1 cellular context compared by ENCODE assay signal in genomic region chr7:122770943-122771342, GRCh38.
TF ChIP-seq lines count a peak whose summit lies in the region.

No MANE protein-coding gene starts in this region.

TF ChIP-seq in HEK293, 187 proteins besides CTCF, POLR2A, EP300 and RAD21 (continued from another document and continues in another):
- TF ChIP-seq ZSCAN5A (tag by site-specific recombination; IDR thresholded peaks at IDR 0.05) (no peak), ZNF37A (tag by site-specific recombination; IDR thresholded peaks at IDR 0.05) (no peak), ZNF571 (tag by site-specific recombination; IDR thresholded peaks at IDR 0.05) (no peak), ZNF639 (tag by site-specific recombination; IDR thresholded peaks at IDR 0.05) (no peak), KLF7 (tag by site-specific recombination; IDR thresholded peaks at IDR 0.05; ENCODE audit: borderline replicate concordance) (peak; percentile 58; the same call in 1 of the 2 replicates), ZNF600 (tag by site-specific recombination; IDR thresholded peaks at IDR 0.05) (no peak), ZNF626 (tag by site-specific recombination; IDR thresholded peaks at IDR 0.05) (no peak), ZNF670 (tag by site-specific recombination; IDR thresholded peaks at IDR 0.05; ENCODE audit: low read depth) (no peak), ZNF645 (tag by site-specific recombination; IDR thresholded peaks at IDR 0.05) (no peak), ZNF837 (tag by site-specific recombination; IDR thresholded peaks at IDR 0.05) (no peak), KLF9 (tag by site-specific recombination; IDR thresholded peaks at IDR 0.05; ENCODE audit: low read depth) (no peak), ZNF266 (tag by site-specific recombination; IDR thresholded peaks at IDR 0.05; ENCODE audit: low read depth) (no peak), PRDM4 (tag by site-specific recombination; IDR thresholded peaks at IDR 0.05) (peak; percentile 74), ZNF311 (tag by site-specific recombination; IDR thresholded peaks at IDR 0.05; ENCODE audit: borderline replicate concordance) (no peak), ZNF211 (tag by site-specific recombination; IDR thresholded peaks at IDR 0.05; ENCODE audit: low read depth) (no peak), ELK4 (IDR thresholded peaks at IDR 0.05; ENCODE audit: borderline replicate concordance, low read depth, low read length) (no peak), ZNF747 (tag by site-specific recombination; IDR thresholded peaks at IDR 0.05) (no peak), ZNF10 (tag by site-specific recombination; IDR thresholded peaks at IDR 0.05) (no peak), IKZF3 (tag by site-specific recombination; IDR thresholded peaks at IDR 0.05) (no peak), INSM2 (tag by site-specific recombination; IDR thresholded peaks at IDR 0.05) (peak; percentile 65), ZNF391 (tag by site-specific recombination; IDR thresholded peaks at IDR 0.05; ENCODE audit: borderline replicate concordance, low read depth) (no peak), ZNF585B (tag by site-specific recombination; IDR thresholded peaks at IDR 0.05) (no peak), ZNF223 (tag by site-specific recombination; IDR thresholded peaks at IDR 0.05) (no peak), ZNF302 (tag by site-specific recombination; IDR thresholded peaks at IDR 0.05; ENCODE audit: low read depth) (no peak), ZNF214 (tag by site-specific recombination; IDR thresholded peaks at IDR 0.05; ENCODE audit: borderline replicate concordance) (no peak), MZF1 (tag by site-specific recombination; IDR thresholded peaks at IDR 0.05; ENCODE audit: borderline replicate concordance) (no peak), ZNF514 (tag by site-specific recombination; IDR thresholded peaks at IDR 0.05) (no peak), ZNF24 (tag by site-specific recombination; IDR thresholded peaks at IDR 0.05) (no peak), BCL6B (tag by site-specific recombination; IDR thresholded peaks at IDR 0.05) (no peak), ZEB2 (tag by site-specific recombination; IDR thresholded peaks at IDR 0.05) (no peak), OSR2 (tag by site-specific recombination; IDR thresholded peaks at IDR 0.05) (peak; percentile 87; the same call in 1 of the 2 replicates), SCRT2 (tag by site-specific recombination; IDR thresholded peaks at IDR 0.05) (no peak), ZNF433 (tag by site-specific recombination; IDR thresholded peaks at IDR 0.05; ENCODE audit: low read depth) (no peak), ZNF19 (tag by site-specific recombination; IDR thresholded peaks at IDR 0.05; ENCODE audit: low read depth) (no peak), ZNF76 (tag by site-specific recombination; IDR thresholded peaks at IDR 0.05; ENCODE audit: borderline replicate concordance, low read depth) (0 out of 2 replicates have a peak, but pooled peaks have one; percentile 22), ZNF174 (tag by site-specific recombination; IDR thresholded peaks at IDR 0.05) (no peak), KLF8 (tag by site-specific recombination; IDR thresholded peaks at IDR 0.05) (no peak), ZFP69B (tag by site-specific recombination; IDR thresholded peaks at IDR 0.05) (no peak), ZNF18 (tag by site-specific recombination; IDR thresholded peaks at IDR 0.05) (peak; percentile 63; the same call in 1 of the 2 replicates), REPIN1 (tag by site-specific recombination; IDR thresholded peaks at IDR 0.05; ENCODE audit: low read depth) (no peak), ZNF513 (tag by site-specific recombination; IDR thresholded peaks at IDR 0.05) (peak; percentile 32; the same call in 1 of the 2 replicates), ZNF132 (tag by site-specific recombination; IDR thresholded peaks at IDR 0.05; ENCODE audit: borderline replicate concordance) (no peak), SETDB1 (IDR thresholded peaks at IDR 0.05; ENCODE audit: insufficient read length, low read length) (no peak), ZNF785 (tag by site-specific recombination; IDR thresholded peaks at IDR 0.05) (no peak), ZNF530 (tag by site-specific recombination; IDR thresholded peaks at IDR 0.05; ENCODE audit: low read depth) (no peak), OVOL3 (tag by site-specific recombination; IDR thresholded peaks at IDR 0.05) (no peak), ZNF354C (tag by site-specific recombination; IDR thresholded peaks at IDR 0.05; ENCODE audit: borderline replicate concordance, low read depth) (no peak), ZNF596 (tag by site-specific recombination; IDR thresholded peaks at IDR 0.05) (no peak), ZNF16 (tag by site-specific recombination; IDR thresholded peaks at IDR 0.05; ENCODE audit: low read depth) (no peak), PATZ1 (tag by site-specific recombination; IDR thresholded peaks at IDR 0.05) (no peak), ZBTB8A (tag by site-specific recombination; IDR thresholded peaks at IDR 0.05) (peak; percentile 85), ZBTB48 (tag by site-specific recombination; IDR thresholded peaks at IDR 0.05) (no peak), ZNF558 (tag by site-specific recombination; IDR thresholded peaks at IDR 0.05) (no peak; the same call in 1 of the 2 replicates)
